11 cellular contexts compared by ENCODE assay signal in genomic region chr19:15508035-15508710, GRCh38. TPM values are rescaled to one million over a fixed set of nuclear protein-coding genes. Genes with fewer than 3 reads are reported as not detected.
A peak's percentile ranks its signal among the peaks of the same experiment; 100 is the strongest.
DNase-seq lines count a peak whose midpoint lies in the region; ATAC-seq, FAIRE-seq and TF ChIP-seq lines count a peak whose summit lies in the region.
"Had no signal": no experiment of that assay in that cellular context is flagged by ENCODE, and none has a peak within 500 bp of the region (broad histone marks: within the 10 kb centered on the region; RNA-seq: fewer than 3 reads in every experiment).

CYP4F22 (plus strand) TSS chr19:15508525; CDS start chr19:15525337, 16,812 bp downstream.

- TF ChIP-seq CTCF in kidney (IDR thresholded peaks at IDR 0.05; ENCODE audit: borderline replicate concordance, extremely low read depth, insufficient read depth) (no peak), thoracic aorta (IDR thresholded peaks at IDR 0.05) (no peak)

- H3K36me3 ChIP-seq in kidney (ENCODE audit: control insufficient read depth in 1 of 2, insufficient read depth in 2 of 2, low read length in 2 of 2) (no peaks in the 10 kb centered on the region), thoracic aorta (no peaks in the 10 kb centered on the region)

- H3K27ac ChIP-seq in kidney (ENCODE audit: low read depth in 2 of 2, low read length in 2 of 2) (no peak within 1 kb of the TSS), thoracic aorta (no peak within 1 kb of the TSS)

- no peak within 1 kb of the TSS for H3K9ac ChIP-seq in kidney (ENCODE audit: low read length in 2 of 2)

- H3K9me3 ChIP-seq in kidney (ENCODE audit: control insufficient read depth in 1 of 2, low read length in 2 of 2) (no peaks in the 10 kb centered on the region), thoracic aorta (no peaks in the 10 kb centered on the region)

- ATAC-seq in thoracic aorta (ENCODE audit: insufficient number of reproducible peaks, low FRiP score, low read depth) (no peak), GM21526 (IDR thresholded peaks at IDR 0.05; ENCODE audit: low FRiP score, unreplicated experiment) (no peak), HG03439 (IDR thresholded peaks at IDR 0.05; ENCODE audit: unreplicated experiment) (no peak)
- ATAC-seq: GM12878 had no signal

- intact Hi-C loops in kidney (cut with DNase I), result no loop called here

- no peak for FAIRE-seq in kidney (lab: Jason Lieb, UNC)
- FAIRE-seq: frontal cortex, GM12878 had no signal

- H3K4me1 ChIP-seq in kidney (ENCODE audit: control insufficient read depth in 1 of 2, insufficient read depth in 1 of 2, low read depth in 1 of 2, low read length in 2 of 2), result no peaks in the 10 kb centered on the region
- H3K4me1 ChIP-seq in thoracic aorta (ENCODE audit: control insufficient read depth in 1 of 2, low read depth in 2 of 2), result peaks cover 0 to 7% of the 10 kb centered on the region in 2 donors

- peak; percentile 68 for DNase-seq in activated effector memory CD4-positive, alpha-beta T cell treated with anti-CD3 and anti-CD28 coated beads, Interleukin-2, amount 50 U/mL, for 16 hours
- no peak for DNase-seq in activated effector memory CD4-positive, alpha-beta T cell treated with Interleukin-2 at 50 U/mL for 16 hours
- peak; percentile 41 to 43 for DNase-seq in activated T-cell treated with anti-CD3 and anti-CD28 coated beads, Interleukin-2, amount 50 U/mL, for 48 hours
- DNase-seq in kidney, result peak; percentile 51
- DNase-seq in thoracic aorta (ENCODE audit: low spot score), result no peak
- no peak for DNase-seq in DMS114 treated with DMSO at 0.1 percent for 48 hours (lab: John Stamatoyannopoulos, UW; ENCODE audit: unreplicated experiment)

- H3K27me3 ChIP-seq in thoracic aorta (replicated peaks; ENCODE audit: insufficient read depth), result no peaks in the 10 kb centered on the region

- H3K4me3 ChIP-seq in kidney (ENCODE audit: low read length in 2 of 2) (no peak within 1 kb of the TSS), thoracic aorta (peak within 1 kb of the TSS; percentile 56)
- H3K4me3 ChIP-seq: GM12878 had no signal

RNA-seq across cellular contexts. Expression of gene CYP4F22, which starts in this region (rescaled TPM):
- total RNA-seq in kidney (0.09 TPM), thoracic aorta (not detected)
- not detected for polyA plus RNA-seq in kidney (ENCODE audit: insufficient read depth, low read depth, low replicate concordance)
- total RNA-seq: frontal cortex, GM12878 had no signal
- polyA plus RNA-seq: GM12878, neural cell had no signal

Comparison
In these comparisons a context has a peak if more than half of its experiments do, and no peak if none do; other contexts are left out.
1. DNase-seq: peak in activated effector memory CD4-positive, alpha-beta T cell treated with anti-CD3 and anti-CD28 coated beads, Interleukin-2, amount 50 U/mL, for 16 hours (single experiment) and activated T-cell treated with anti-CD3 and anti-CD28 coated beads, Interleukin-2, amount 50 U/mL, for 48 hours (2 of 2); none in activated effector memory CD4-positive, alpha-beta T cell treated with Interleukin-2 at 50 U/mL for 16 hours (single experiment), thoracic aorta (single experiment) and DMS114 treated with DMSO at 0.1 percent for 48 hours (single experiment).
2. Peak in DNase-seq in kidney; RNA of the gene not detected or under 1 TPM.